In genomic region chr22:31230871-31231621, GRCh38 we compare ENCODE assay signal across 7 cellular contexts. TPM values are rescaled to one million over a fixed set of nuclear protein-coding genes. Genes with fewer than 3 reads are reported as not detected.
A peak's percentile ranks its signal among the peaks of the same experiment; 100 is the strongest.
DNase-seq lines count a peak whose midpoint lies in the region; ATAC-seq and TF ChIP-seq lines count a peak whose summit lies in the region.

No MANE protein-coding gene starts in this region.

- H4K20me1 ChIP-seq in KMS-11 (ENCODE audit: insufficient read depth), result no peaks in the 10 kb centered on the region

- CTCF ChIA-PET in activated B cell treated with CpG ODN at 0.5 μM for 24 hours (lab: Charles Lee), result interaction anchor here (0.6 to 1.6 kb wide), 7 partner anchors 16 to 281 kb away, joined by 3 to 6 read pairs (median 4); no protein-coding TSS in a partner anchor

- no peak overlapping the region for H3K27ac Mint-ChIP-seq in activated B cell treated with CpG ODN at 0.5 μM for 24 hours

- H3K4me3 ChIP-seq in KMS-11 (IDR thresholded peaks at IDR 0.05; ENCODE audit: insufficient read depth, low read depth, low read length) (no peak overlapping the region), mucosa of descending colon (no peak overlapping the region), upper lobe of right lung (no peak overlapping the region)

- no peaks in the 10 kb centered on the region for H3K79me2 ChIP-seq in KMS-11 (ENCODE audit: insufficient read depth, low read depth)

- H3K9ac ChIP-seq in KMS-11, result no peak overlapping the region

- DNase-seq in EL (peak; percentile 28), activated B cell treated with CpG ODN at 0.5 μM for 24 hours (no peak), mucosa of descending colon (peak in 1 of 3 donors; percentile 78), upper lobe of right lung (no peak)
- DNase-seq in effector CD8-positive, alpha-beta T cell (lab: John Stamatoyannopoulos, UW), result peak; percentile 3

- peak overlapping the region; percentile 97; the same call in 1 of the 2 replicates for H3K4me2 ChIP-seq in KMS-11

- H3K27me3 Mint-ChIP-seq in activated B cell treated with CpG ODN at 0.5 μM for 24 hours, result no peaks in the 10 kb centered on the region

- peaks cover 16% of the 10 kb centered on the region for H3K36me3 Mint-ChIP-seq in activated B cell treated with CpG ODN at 0.5 μM for 24 hours (ENCODE audit: low read depth)

- H3K36me3 ChIP-seq in KMS-11 (ENCODE audit: insufficient read depth) (no peaks in the 10 kb centered on the region), mucosa of descending colon (ENCODE audit: low read depth) (no peaks in the 10 kb centered on the region), upper lobe of right lung (peaks cover 21% of the 10 kb centered on the region)

- H3K27ac ChIP-seq in KMS-11, result no peak overlapping the region
- peak overlapping the region; percentile 74 for H3K27ac ChIP-seq in upper lobe of right lung

- TF ChIP-seq CTCF in KMS-11 (conservative IDR thresholded peaks at IDR 0.05; ENCODE audit: low read depth, low read length), result peak; percentile 52
- no peak for TF ChIP-seq CTCF in activated B cell treated with CpG ODN at 0.5 μM for 24 hours (IDR thresholded peaks at IDR 0.05)
- TF ChIP-seq CTCF in mucosa of descending colon (IDR thresholded peaks at IDR 0.05), result peak; percentile 51
- TF ChIP-seq CTCF in upper lobe of right lung (IDR thresholded peaks at IDR 0.05), result peak; percentile 72

- H3K4me3 Mint-ChIP-seq in activated B cell treated with CpG ODN at 0.5 μM for 24 hours, result no peak overlapping the region

- H3K9me3 Mint-ChIP-seq in activated B cell treated with CpG ODN at 0.5 μM for 24 hours, result no peaks in the 10 kb centered on the region

- POLR2A ChIA-PET in activated B cell treated with CpG ODN at 0.5 μM for 24 hours (lab: Charles Lee), result no interaction called here

- peaks cover 23% of the 10 kb centered on the region for H3K4me1 Mint-ChIP-seq in activated B cell treated with CpG ODN at 0.5 μM for 24 hours

- peaks cover 42% of the 10 kb centered on the region for H3K4me1 ChIP-seq in KMS-11 (ENCODE audit: low read depth, poor library complexity, severe bottlenecking)
- peaks cover 56% of the 10 kb centered on the region for H3K4me1 ChIP-seq in mucosa of descending colon (ENCODE audit: low read depth)
- H3K4me1 ChIP-seq in upper lobe of right lung, result peaks cover 62% of the 10 kb centered on the region

- no peak overlapping the region for H2AFZ ChIP-seq in KMS-11 (ENCODE audit: low read depth)

- intact Hi-C loops in activated B cell treated with CpG ODN at 0.5 μM for 24 hours (cut with micrococcal nuclease), result loop anchor here (1.0 to 10.0 kb wide), 7 partner anchors 18 to 599 kb away; partner anchors contain the start of genes LIMK2 and SELENOM
- intact Hi-C loops in mucosa of descending colon (cut with DNase I, micrococcal nuclease), result no loop called here
- intact Hi-C loops in upper lobe of right lung (cut with DNase I), result no loop called here

- H3K27me3 ChIP-seq in KMS-11 (ENCODE audit: insufficient read depth, low read depth), result no peaks in the 10 kb centered on the region
- no peaks in the 10 kb centered on the region for H3K27me3 ChIP-seq in upper lobe of right lung

- no peaks in the 10 kb centered on the region for H3K9me3 ChIP-seq in mucosa of descending colon
- no peaks in the 10 kb centered on the region for H3K9me3 ChIP-seq in upper lobe of right lung

- peak; percentile 52 for ATAC-seq in activated B cell treated with CpG ODN at 0.5 μM for 24 hours (ENCODE audit: low read depth)
- peak; percentile 64 for ATAC-seq in mucosa of descending colon
- peak; percentile 91 for ATAC-seq in upper lobe of right lung
- no peak for ATAC-seq in HG03175 (IDR thresholded peaks at IDR 0.05; ENCODE audit: unreplicated experiment)

RNA-seq across cellular contexts. Expression of gene LIMK2, which starts 18.9 kb away (rescaled TPM):
- total RNA-seq in activated B cell treated with CpG ODN at 0.5 μM for 24 hours, result 15.3 and 17.7 TPM in 2 replicates
- total RNA-seq in mucosa of descending colon, result 100 to 1,000 TPM in 2 of 3 donors, 10 to 100 TPM in 1; 76.7 to 137 (median 120) TPM
- 63.0 TPM for total RNA-seq in upper lobe of right lung

Comparison
In these comparisons a context has a peak if more than half of its experiments do, and no peak if none do; other contexts are left out.
1. DNase-seq: peak in EL (single experiment) and effector CD8-positive, alpha-beta T cell (single experiment); none in activated B cell treated with CpG ODN at 0.5 μM for 24 hours (single experiment) and upper lobe of right lung (single experiment).